ENCODE assay signal across 8 cellular contexts in genomic region chr5:123035950-123036390, GRCh38. TPM values are rescaled to one million over a fixed set of nuclear protein-coding genes. Genes with fewer than 3 reads are reported as not detected.
DNase-seq lines count a peak whose midpoint lies in the region; ATAC-seq and TF ChIP-seq lines count a peak whose summit lies in the region.

No MANE protein-coding gene starts in this region.

- peak overlapping the region; percentile 46 for H3K4me3 Mint-ChIP-seq in activated CD4-positive, alpha-beta T cell treated with anti-CD3 and anti-CD28 coated beads for 36 hours

- DNase-seq in activated CD4-positive, alpha-beta T cell treated with anti-CD3 and anti-CD28 coated beads for 36 hours, result peak; percentile 12
- no peak for DNase-seq in activated CD4-positive, alpha-beta T cell treated with anti-CD3 and anti-CD28 coated beads, Interleukin-2, amount 50 U/mL, for 1 hour
- peak; percentile 11 for DNase-seq in HCEC 1CT
- no peak for DNase-seq in NT2/D1 (ENCODE audit: low read depth, low spot score)
- DNase-seq in dedifferentiated amniotic fluid mesenchymal stem cell (ENCODE audit: extremely low spot score), result peak; percentile 28
- peak; percentile 63 for DNase-seq in stomach
- DNase-seq in GM19240 (ENCODE audit: insufficient read length, low spot score), result no peak

- H3K9ac ChIP-seq in NT2/D1 (ENCODE audit: insufficient read length, low read depth), result peak overlapping the region; percentile 73

- POLR2A ChIA-PET in activated CD4-positive, alpha-beta T cell treated with anti-CD3 and anti-CD28 coated beads for 36 hours (lab: Charles Lee), result no interaction called here

- intact Hi-C loops in activated CD4-positive, alpha-beta T cell treated with anti-CD3 and anti-CD28 coated beads for 36 hours (cut with DNase I, micrococcal nuclease), result loop anchor here (5.0 kb wide), 1 partner anchor 56 kb away; no protein-coding TSS in a partner anchor
- intact Hi-C loops in stomach (cut with DNase I; ENCODE audit: low total_unique reads), result no loop called here

- no peak for TF ChIP-seq POLR2A in stomach (IDR thresholded peaks at IDR 0.05)

- H3K4me1 ChIP-seq in NT2/D1 (ENCODE audit: insufficient read depth, insufficient read length) (no peaks in the 10 kb centered on the region), stomach (peaks cover 5 to 31% (median 21%) of the 10 kb centered on the region in 4 donors)

- no peaks in the 10 kb centered on the region for H3K9me3 ChIP-seq in NT2/D1 (ENCODE audit: insufficient read depth, low read length)
- H3K9me3 ChIP-seq in stomach, result no peaks in the 10 kb centered on the region

- CTCF ChIA-PET in activated CD4-positive, alpha-beta T cell treated with anti-CD3 and anti-CD28 coated beads for 36 hours (lab: Charles Lee), result no interaction called here

- TF ChIP-seq CTCF in stomach (IDR thresholded peaks at IDR 0.05), result no peak

- peaks cover 55% of the 10 kb centered on the region for H3K27me3 Mint-ChIP-seq in activated CD4-positive, alpha-beta T cell treated with anti-CD3 and anti-CD28 coated beads for 36 hours

- WGBS in stomach, 5 donors, result 0 to 1% (median 1%) methylated on average over 12 to 37 of the region's 37 CpGs

- H3K9me3 Mint-ChIP-seq in activated CD4-positive, alpha-beta T cell treated with anti-CD3 and anti-CD28 coated beads for 36 hours (ENCODE audit: low read depth), result no peaks in the 10 kb centered on the region

- H3K36me3 ChIP-seq in NT2/D1 (ENCODE audit: insufficient read depth, insufficient read length, low read length), result no peaks in the 10 kb centered on the region
- H3K36me3 ChIP-seq in stomach, result no peaks in the 10 kb centered on the region

- no peak overlapping the region for H3K27ac Mint-ChIP-seq in activated CD4-positive, alpha-beta T cell treated with anti-CD3 and anti-CD28 coated beads for 36 hours

- peak; percentile 48 for ATAC-seq in activated CD4-positive, alpha-beta T cell treated with anti-CD3 and anti-CD28 coated beads for 36 hours

- no peaks in the 10 kb centered on the region for H3K36me3 Mint-ChIP-seq in activated CD4-positive, alpha-beta T cell treated with anti-CD3 and anti-CD28 coated beads for 36 hours (ENCODE audit: low read depth)

- H3K4me1 Mint-ChIP-seq in activated CD4-positive, alpha-beta T cell treated with anti-CD3 and anti-CD28 coated beads for 36 hours, result peaks cover 9% of the 10 kb centered on the region

- H3K4me3 ChIP-seq in NT2/D1 (ENCODE audit: insufficient read length, low read depth) (peak overlapping the region; percentile 75), stomach (peak overlapping the region; percentile 60 to 78 (median 74))

- TF ChIP-seq EP300 in stomach (IDR thresholded peaks at IDR 0.05), result no peak

- H3K27me3 ChIP-seq in NT2/D1 (ENCODE audit: insufficient read depth, insufficient read length), result peaks cover 6% of the 10 kb centered on the region
- no peaks in the 10 kb centered on the region for H3K27me3 ChIP-seq in layer of hippocampus (ENCODE audit: control insufficient read depth, insufficient read depth, low read length)
- H3K27me3 ChIP-seq in stomach, result peaks cover 0 to 22% (median 0%) of the 10 kb centered on the region in 3 donors

- H3K27ac ChIP-seq in layer of hippocampus (ENCODE audit: low read depth, low read length) (peak overlapping the region; percentile 71), stomach (peak overlapping the region; percentile 88 to 96 (median 94))

RNA-seq across cellular contexts. Expression of gene PPIC, which starts 0.6 kb away (rescaled TPM):
- total RNA-seq in activated CD4-positive, alpha-beta T cell treated with anti-CD3 and anti-CD28 coated beads for 36 hours, result not detected
- total RNA-seq in stomach, result 10 to 100 TPM; 10.5 to 57.5 (median 22.3) TPM
- polyA plus RNA-seq in stomach, result 10 to 100 TPM in 2 of 3 donors, 1 to 10 TPM in 1; 6.9 to 19.9 (median 19.0) TPM

RNA-seq across cellular contexts. Expression of gene PRDM6, which starts 53.1 kb away (rescaled TPM):
- total RNA-seq in activated CD4-positive, alpha-beta T cell treated with anti-CD3 and anti-CD28 coated beads for 36 hours, result not detected
- 10 to 100 TPM in 1 of 5 donors, 1 to 10 TPM in 1, under 1 TPM in 3; under 0.01 to 24.2 (median 0.87) TPM for total RNA-seq in stomach
- 1 to 10 TPM in 1 of 3 donors, under 1 TPM in 2; 0.15 to 1.8 (median 0.19) TPM for polyA plus RNA-seq in stomach

Comparison
In these comparisons a context has a peak if more than half of its experiments do, and no peak if none do; other contexts are left out.
1. DNase-seq: peak in activated CD4-positive, alpha-beta T cell treated with anti-CD3 and anti-CD28 coated beads for 36 hours (single experiment), HCEC 1CT (single experiment), dedifferentiated amniotic fluid mesenchymal stem cell (single experiment) and stomach (single experiment); none in activated CD4-positive, alpha-beta T cell treated with anti-CD3 and anti-CD28 coated beads, Interleukin-2, amount 50 U/mL, for 1 hour (single experiment), NT2/D1 (single experiment) and GM19240 (single experiment).
2. RNA of gene PPIC, which starts 0.6 kb away (total RNA-seq): 10.5 to 57.5 TPM in stomach; not detected in activated CD4-positive, alpha-beta T cell treated with anti-CD3 and anti-CD28 coated beads for 36 hours; every median in the first group is over 10 times any median in the second.